In genomic region chr5:68950111-68950510, GRCh38 we compare ENCODE assay signal across 19 cellular contexts.
DNase-seq lines count a peak whose midpoint lies in the region; ATAC-seq and TF ChIP-seq lines count a peak whose summit lies in the region.
"Had no signal": no experiment of that assay in that cellular context is flagged by ENCODE, and none has a peak within 500 bp of the region (broad histone marks: within the 10 kb centered on the region; RNA-seq: fewer than 3 reads in every experiment).

No MANE protein-coding gene starts in this region.

- TF ChIP-seq CTCF in endodermal cell (conservative IDR thresholded peaks at IDR 0.05): no peak
- TF ChIP-seq CTCF in nephron progenitor cell (IDR thresholded peaks at IDR 0.05): no peak

- H3K27ac Mint-ChIP-seq in endodermal cell (no peak overlapping the region), nephron progenitor cell (peak overlapping the region; percentile 27)
- H3K27ac Mint-ChIP-seq: activated naive CD4-positive, alpha-beta T cell treated with anti-CD3 and anti-CD28 coated beads for 36 hours; effector memory CD8-positive, alpha-beta T cell had no signal

- no peak overlapping the region for H3K4me3 ChIP-seq in endodermal cell (ENCODE audit: low read length)
- H3K4me3 ChIP-seq: body of pancreas had no signal

- no peaks in the 10 kb centered on the region for H3K36me3 ChIP-seq in endodermal cell (ENCODE audit: control insufficient read depth, insufficient read depth, low read length)

- no peaks in the 10 kb centered on the region for H3K9me3 ChIP-seq in endodermal cell (ENCODE audit: control insufficient read depth, low read length)
- H3K9me3 ChIP-seq: body of pancreas had no signal

- H3K4me3 Mint-ChIP-seq in endodermal cell (no peak overlapping the region), nephron progenitor cell (no peak overlapping the region)
- H3K4me3 Mint-ChIP-seq: activated naive CD4-positive, alpha-beta T cell treated with anti-CD3 and anti-CD28 coated beads for 36 hours; effector memory CD8-positive, alpha-beta T cell had no signal

- peaks cover 8% of the 10 kb centered on the region for H3K4me1 ChIP-seq in endodermal cell (ENCODE audit: control insufficient read depth, insufficient read depth, low read length)
- H3K4me1 ChIP-seq: body of pancreas had no signal

- H3K27me3 Mint-ChIP-seq in endodermal cell (ENCODE audit: insufficient read depth): no peaks in the 10 kb centered on the region
- peaks cover 3% of the 10 kb centered on the region for H3K27me3 Mint-ChIP-seq in nephron progenitor cell (ENCODE audit: low read depth, poor library complexity)

- H3K36me3 Mint-ChIP-seq in endodermal cell (ENCODE audit: low read depth): no peaks in the 10 kb centered on the region
- H3K36me3 Mint-ChIP-seq in nephron progenitor cell (ENCODE audit: low read depth): no peaks in the 10 kb centered on the region

- H3K27me3 ChIP-seq in endodermal cell (ENCODE audit: control insufficient read depth, insufficient read depth, low read length, poor library complexity, severe bottlenecking): no peaks in the 10 kb centered on the region
- H3K27me3 ChIP-seq: body of pancreas had no signal

- WGBS in endodermal cell (ENCODE audit: insufficient coverage in 1 of 2, insufficient read length in 1 of 2), 2 experiments: 71% methylated on average over 6 of the region's 6 CpGs; no CpG with 5 or more reads in 1 of the 2 experiments

- H3K9ac ChIP-seq in endodermal cell (ENCODE audit: extremely low read depth, low read length, poor library complexity, severe bottlenecking): no peak overlapping the region

- peak; percentile 58 for DNase-seq in DMS 273 (lab: John Stamatoyannopoulos, UW; ENCODE audit: unreplicated experiment)
- DNase-seq in NCI-H2171 treated with DMSO at 0.1 percent for 48 hours (lab: John Stamatoyannopoulos, UW): peak; percentile 74
- DNase-seq in endodermal cell: peak; percentile 66
- no peak for DNase-seq in nephron progenitor cell
- DNase-seq in T-helper 9 cell: no peak
- DNase-seq in dermis blood vessel endothelial cell: no peak
- no peak for DNase-seq in activated CD8-positive, alpha-beta memory T cell treated with anti-CD3 and anti-CD28 coated beads for 24 hours
- DNase-seq: activated CD8-positive, alpha-beta memory T cell treated with anti-CD3 and anti-CD28 coated beads, Interleukin-2, amount 50 U/mL, for 48 hours; activated naive CD4-positive, alpha-beta T cell treated with anti-CD3 and anti-CD28 coated beads for 36 hours; body of pancreas; effector memory CD8-positive, alpha-beta T cell; foreskin melanocyte; GF-D8; Karpas-422; NCI-H1694; NCI-H82; RPMI8226; T-helper 1 cell had no signal

- ATAC-seq in HG03432 (IDR thresholded peaks at IDR 0.05; ENCODE audit: unreplicated experiment): no peak
- ATAC-seq: body of pancreas; effector memory CD8-positive, alpha-beta T cell had no signal

- H3K27ac ChIP-seq in endodermal cell (ENCODE audit: low read depth, low read length): no peak overlapping the region
- H3K27ac ChIP-seq: body of pancreas had no signal

- H3K4me1 Mint-ChIP-seq in endodermal cell: peaks cover 23% of the 10 kb centered on the region
- H3K4me1 Mint-ChIP-seq in nephron progenitor cell: peaks cover 30% of the 10 kb centered on the region

- H3K9me3 Mint-ChIP-seq in endodermal cell (no peaks in the 10 kb centered on the region), nephron progenitor cell (no peaks in the 10 kb centered on the region)
- H3K9me3 Mint-ChIP-seq: activated naive CD4-positive, alpha-beta T cell treated with anti-CD3 and anti-CD28 coated beads for 36 hours; effector memory CD8-positive, alpha-beta T cell had no signal

Comparison
In these comparisons a context has a peak if more than half of its experiments do, and no peak if none do; other contexts are left out.
1. DNase-seq: peak in DMS 273 (single experiment), NCI-H2171 treated with DMSO at 0.1 percent for 48 hours (single experiment) and endodermal cell (single experiment); none in nephron progenitor cell (single experiment), T-helper 9 cell (single experiment), dermis blood vessel endothelial cell (single experiment) and activated CD8-positive, alpha-beta memory T cell treated with anti-CD3 and anti-CD28 coated beads for 24 hours (single experiment).